Comparison of ENCODE assay signal across 23 cellular contexts in the genomic region with DNA sequence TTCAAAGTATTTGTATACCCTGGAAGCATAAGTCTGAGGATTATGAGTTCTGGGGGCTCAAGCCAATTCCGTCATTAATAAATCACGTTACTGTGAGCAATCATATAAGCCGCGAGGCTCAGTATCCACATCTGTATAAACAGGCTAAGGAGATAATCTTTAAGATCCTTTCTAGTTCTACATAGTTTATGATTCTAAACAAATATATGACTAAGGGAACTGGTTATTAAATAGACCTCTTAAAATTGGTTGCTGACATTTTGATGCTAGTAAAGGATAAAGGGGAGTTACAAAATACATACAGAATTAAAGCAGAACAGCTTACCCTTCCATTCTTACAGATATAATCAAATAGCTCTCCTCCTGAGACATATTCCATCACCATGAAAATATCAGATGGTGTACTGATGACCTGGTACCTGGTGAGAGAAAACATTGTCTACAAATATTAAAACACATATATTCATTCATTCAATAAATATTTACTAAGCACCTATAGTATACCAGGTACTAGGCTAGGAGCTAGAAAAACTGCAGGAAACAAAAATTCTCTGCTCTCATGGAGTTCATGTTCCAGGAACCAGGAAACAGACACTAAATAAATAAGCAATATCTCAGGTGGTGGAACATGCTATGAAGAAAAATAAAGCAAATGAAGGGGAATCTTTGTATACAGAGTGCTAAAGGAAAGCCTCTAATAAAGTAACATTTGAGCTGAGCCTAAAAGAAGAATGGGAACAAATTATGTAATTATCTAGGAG. TPM values are rescaled to one million over a fixed set of nuclear protein-coding genes. Genes with fewer than 3 reads are reported as not detected.
DNase-seq lines count a peak whose midpoint lies in the region; ATAC-seq, FAIRE-seq and TF ChIP-seq lines count a peak whose summit lies in the region.
"Had no signal": no experiment of that assay in that cellular context is flagged by ENCODE, and none has a peak within 500 bp of the region (broad histone marks: within the 10 kb centered on the region; RNA-seq: fewer than 3 reads in every experiment).

No MANE protein-coding gene starts in this region.

- H3K9ac ChIP-seq in HepG2 (ENCODE audit: insufficient read depth, low read depth, low read length) = no peak overlapping the region

- H3K36me3 Mint-ChIP-seq in natural killer cell = peaks cover 15% of the 10 kb centered on the region
- H3K36me3 Mint-ChIP-seq in natural killer cell treated with Interleukin-12 subunit alpha and Interleukin-12 subunit beta and Interleukin-15 and Interleukin-18, amount 100 ng/mL, for 72 hours = peaks cover 22% of the 10 kb centered on the region
- H3K36me3 Mint-ChIP-seq in activated T-helper 2 cell treated with anti-CD3 and anti-CD28 coated beads, Interferon-gamma antibody, Interleukin-2, Interleukin-4, amounts not matched to agents 10 μg/mL and 5 μg/mL and 100 μg/mL, durations not matched to agents 14 hours and 24 hours and 36 hours (ENCODE audit: low read depth) = peaks cover 46% of the 10 kb centered on the region

- peak overlapping the region; percentile 19 to 27 for H3K27ac Mint-ChIP-seq in natural killer cell
- peak overlapping the region in 1 of 2 donors; percentile 4 for H3K27ac Mint-ChIP-seq in natural killer cell treated with Interleukin-12 subunit alpha and Interleukin-12 subunit beta and Interleukin-15 and Interleukin-18, amount 100 ng/mL, for 72 hours
- H3K27ac Mint-ChIP-seq in activated T-helper 2 cell treated with anti-CD3 and anti-CD28 coated beads, Interferon-gamma antibody, Interleukin-2, Interleukin-4, amounts not matched to agents 10 μg/mL and 5 μg/mL and 100 μg/mL, durations not matched to agents 14 hours and 24 hours and 36 hours = peak overlapping the region; percentile 51
- H3K27ac Mint-ChIP-seq: WTC11 had no signal

- H3K4me1 ChIP-seq in mucosa of descending colon (ENCODE audit: low read depth) = peaks cover 16% of the 10 kb centered on the region
- H3K4me1 ChIP-seq in HepG2 (ENCODE audit: insufficient read depth, low read length) = peaks cover 23% of the 10 kb centered on the region

- BruUV-seq in HepG2 (replicated peaks; lab: Mats Ljungman, UMichigan) = no TSS peak

- no peak for TF ChIP-seq EP300 in HepG2 (IDR thresholded peaks at IDR 0.05; ENCODE audit: low read depth in 2 of 2, low read length in 2 of 2)
- no peak for TF ChIP-seq EP300 in HepG2 (CRISPR knock-in tag; IDR thresholded peaks at IDR 0.05; ENCODE audit: borderline replicate concordance)

- H3K4me2 ChIP-seq in HepG2 (ENCODE audit: low read depth, low read length) = no peak overlapping the region

- POLR2A ChIA-PET in HepG2 (lab: Yijun Ruan, JAX) = interaction anchor here (1.4 to 1.8 kb wide), 2 partner anchors 23 to 60 kb away, joined by 7 read pairs; a partner anchor contains a TSS

- H3K4me1 Mint-ChIP-seq in natural killer cell = peaks cover 25 to 26% of the 10 kb centered on the region in 2 donors
- peaks cover 13 to 22% of the 10 kb centered on the region in 2 donors for H3K4me1 Mint-ChIP-seq in natural killer cell treated with Interleukin-12 subunit alpha and Interleukin-12 subunit beta and Interleukin-15 and Interleukin-18, amount 100 ng/mL, for 72 hours (ENCODE audit: low read depth in 2 of 2)
- H3K4me1 Mint-ChIP-seq in activated T-helper 2 cell treated with anti-CD3 and anti-CD28 coated beads, Interferon-gamma antibody, Interleukin-2, Interleukin-4, amounts not matched to agents 10 μg/mL and 5 μg/mL and 100 μg/mL, durations not matched to agents 14 hours and 24 hours and 36 hours (ENCODE audit: low read depth) = peaks cover 14% of the 10 kb centered on the region
- H3K4me1 Mint-ChIP-seq: WTC11 had no signal

- H3K4me3 Mint-ChIP-seq in natural killer cell = no peak overlapping the region
- H3K4me3 Mint-ChIP-seq in natural killer cell treated with Interleukin-12 subunit alpha and Interleukin-12 subunit beta and Interleukin-15 and Interleukin-18, amount 100 ng/mL, for 72 hours = no peak overlapping the region
- no peak overlapping the region for H3K4me3 Mint-ChIP-seq in activated T-helper 2 cell treated with anti-CD3 and anti-CD28 coated beads, Interferon-gamma antibody, Interleukin-2, Interleukin-4, amounts not matched to agents 10 μg/mL and 5 μg/mL and 100 μg/mL, durations not matched to agents 14 hours and 24 hours and 36 hours (ENCODE audit: low read depth)
- H3K4me3 Mint-ChIP-seq: activated CD4-positive, alpha-beta memory T cell treated with anti-CD3 and anti-CD28 coated beads, Interleukin-2, amount 10 ng/mL, durations not matched to agents 7 days and 5 days; activated naive CD8-positive, alpha-beta T cell treated with anti-CD3 and anti-CD28 coated beads, Interleukin-2, amount 10 ng/mL, durations not matched to agents 7 days and 5 days; activated T-cell treated with anti-CD3 and anti-CD28 coated beads, Interleukin-2, amount 50 U/mL, for 4 hours; CD14-positive monocyte; immature natural killer cell; T-helper 2 cell treated with Interferon-gamma antibody and Interleukin-4, amounts not matched to agents 5 μg/mL and 100 μg/mL, for 36 hours; WTC11 had no signal

- H3K4me3 ChIP-seq in mucosa of descending colon = no peak overlapping the region
- no peak overlapping the region for H3K4me3 ChIP-seq in HepG2 (replicated peaks in 1 of 3; ENCODE audit: insufficient read depth in 1 of 3, low read depth in 2 of 3, low read length in 3 of 3)
- H3K4me3 ChIP-seq: body of pancreas, GM12878, heart right ventricle had no signal

- CTCF ChIA-PET in HepG2 (lab: Yijun Ruan, JAX; ENCODE audit: low intra/inter-chr PET ratio, low total read pairs) = no interaction called here

- no peaks in the 10 kb centered on the region for H3K27me3 ChIP-seq in HepG2 (ENCODE audit: control insufficient read depth in 1 of 2, insufficient read depth in 2 of 2, low read length in 2 of 2)
- H3K27me3 ChIP-seq: body of pancreas, heart right ventricle had no signal

- H3K27me3 Mint-ChIP-seq in natural killer cell (ENCODE audit: low read depth in 2 of 2) = no peaks in the 10 kb centered on the region
- H3K27me3 Mint-ChIP-seq in natural killer cell treated with Interleukin-12 subunit alpha and Interleukin-12 subunit beta and Interleukin-15 and Interleukin-18, amount 100 ng/mL, for 72 hours = no peaks in the 10 kb centered on the region
- no peaks in the 10 kb centered on the region for H3K27me3 Mint-ChIP-seq in activated T-helper 2 cell treated with anti-CD3 and anti-CD28 coated beads, Interferon-gamma antibody, Interleukin-2, Interleukin-4, amounts not matched to agents 10 μg/mL and 5 μg/mL and 100 μg/mL, durations not matched to agents 14 hours and 24 hours and 36 hours (ENCODE audit: low read depth)
- H3K27me3 Mint-ChIP-seq: activated CD4-positive, alpha-beta memory T cell treated with anti-CD3 and anti-CD28 coated beads, Interleukin-2, amount 10 ng/mL, durations not matched to agents 7 days and 5 days; activated naive CD8-positive, alpha-beta T cell treated with anti-CD3 and anti-CD28 coated beads, Interleukin-2, amount 10 ng/mL, durations not matched to agents 7 days and 5 days had no signal

- peaks cover 31% of the 10 kb centered on the region for H3K79me2 ChIP-seq in HepG2 (ENCODE audit: insufficient read depth, low read length)

- ATAC-seq in natural killer cell = no peak
- no peak for ATAC-seq in natural killer cell treated with Interleukin-12 subunit alpha and Interleukin-12 subunit beta and Interleukin-15 and Interleukin-18, amount 100 ng/mL, for 72 hours
- ATAC-seq in mucosa of descending colon = peak; percentile 73
- no peak for ATAC-seq in HG03354 (IDR thresholded peaks at IDR 0.05; ENCODE audit: poor library complexity, severe bottlenecking, unreplicated experiment)
- ATAC-seq in HepG2 = no peak
- ATAC-seq: activated T-cell treated with anti-CD3 and anti-CD28 coated beads, Interleukin-2, amount 50 U/mL, for 4 hours; body of pancreas; heart right ventricle; right cardiac atrium; WTC11 had no signal

- FAIRE-seq in HepG2 (lab: Jason Lieb, UNC) (no peak), frontal cortex (lab: Jason Lieb, UNC) (no peak)
- FAIRE-seq: colon, endometrium, GM12878 had no signal

- H3K9me3 Mint-ChIP-seq in natural killer cell = no peaks in the 10 kb centered on the region
- no peaks in the 10 kb centered on the region for H3K9me3 Mint-ChIP-seq in natural killer cell treated with Interleukin-12 subunit alpha and Interleukin-12 subunit beta and Interleukin-15 and Interleukin-18, amount 100 ng/mL, for 72 hours
- H3K9me3 Mint-ChIP-seq in activated T-helper 2 cell treated with anti-CD3 and anti-CD28 coated beads, Interferon-gamma antibody, Interleukin-2, Interleukin-4, amounts not matched to agents 10 μg/mL and 5 μg/mL and 100 μg/mL, durations not matched to agents 14 hours and 24 hours and 36 hours = no peaks in the 10 kb centered on the region
- H3K9me3 Mint-ChIP-seq: activated CD4-positive, alpha-beta memory T cell treated with anti-CD3 and anti-CD28 coated beads, Interleukin-2, amount 10 ng/mL, durations not matched to agents 7 days and 5 days; activated naive CD8-positive, alpha-beta T cell treated with anti-CD3 and anti-CD28 coated beads, Interleukin-2, amount 10 ng/mL, durations not matched to agents 7 days and 5 days; activated T-cell treated with anti-CD3 and anti-CD28 coated beads, Interleukin-2, amount 50 U/mL, for 4 hours; CD14-positive monocyte; immature natural killer cell; T-helper 2 cell treated with Interferon-gamma antibody and Interleukin-4, amounts not matched to agents 5 μg/mL and 100 μg/mL, for 36 hours; WTC11 had no signal

- TF ChIP-seq POLR2A in HepG2 (IDR thresholded peaks at IDR 0.05; ENCODE audit: insufficient read depth in 1 of 2, low read depth in 2 of 2, low read length in 2 of 2) = no peak

- H3K9me3 ChIP-seq in mucosa of descending colon (no peaks in the 10 kb centered on the region), HepG2 (ENCODE audit: low read length) (no peaks in the 10 kb centered on the region)
- H3K9me3 ChIP-seq: body of pancreas, heart right ventricle had no signal

- H3K36me3 ChIP-seq in mucosa of descending colon (ENCODE audit: low read depth) = no peaks in the 10 kb centered on the region
- H3K36me3 ChIP-seq in HepG2 (replicated peaks in 1 of 2; ENCODE audit: control insufficient read depth in 1 of 2, insufficient read depth in 2 of 2, low read length in 2 of 2) = peaks cover 11 to 40% of the 10 kb centered on the region in 2 experiments

- no peak for TF ChIP-seq RAD21 in HepG2 (CRISPR knock-in tag; IDR thresholded peaks at IDR 0.05)

- no peak overlapping the region for H2AFZ ChIP-seq in HepG2 (ENCODE audit: low read length)

- in situ Hi-C loops in HepG2 (cut with HindIII; ENCODE audit: extremely low pct_ligation_motif_present, low pct_unique_long_range_greater_than_20kb) = no loop called here

- 93% methylated on average over 4 of the region's 4 CpGs for WGBS in HepG2 (ENCODE audit: low lambda C conversion rate)

- DNase-seq in natural killer cell = no peak
- no peak for DNase-seq in natural killer cell treated with Interleukin-12 subunit alpha and Interleukin-12 subunit beta and Interleukin-15 and Interleukin-18, amount 100 ng/mL, for 72 hours (ENCODE audit: low spot score)
- no peak for DNase-seq in activated T-helper 2 cell treated with anti-CD3 and anti-CD28 coated beads, Interferon-gamma antibody, Interleukin-2, Interleukin-4, amounts not matched to agents 10 μg/mL and 5 μg/mL and 100 μg/mL, durations not matched to agents 14 hours and 24 hours and 36 hours (ENCODE audit: low spot score)
- no peak for DNase-seq in mucosa of descending colon
- no peak for DNase-seq in nucleus accumbens (lab: John Stamatoyannopoulos, UW)
- DNase-seq in HepG2 (ENCODE audit: low spot score) = no peak
- DNase-seq in frontal cortex (ENCODE audit: low spot score in 2 of 2) = no peak
- DNase-seq: activated CD4-positive, alpha-beta memory T cell treated with anti-CD3 and anti-CD28 coated beads, Interleukin-2, amount 10 ng/mL, durations not matched to agents 7 days and 5 days; activated naive CD8-positive, alpha-beta T cell treated with anti-CD3 and anti-CD28 coated beads, Interleukin-2, amount 10 ng/mL, durations not matched to agents 7 days and 5 days; activated T-cell treated with anti-CD3 and anti-CD28 coated beads, Interleukin-2, amount 50 U/mL, for 4 hours; body of pancreas; heart right ventricle; immature natural killer cell; MM.1S; NCI-H146; right cardiac atrium had no signal

- peaks cover 3% of the 10 kb centered on the region; the same call in 1 of the 2 replicates for H4K20me1 ChIP-seq in HepG2 (ENCODE audit: insufficient read depth, low read length)

- H3K27ac ChIP-seq in HepG2 (ENCODE audit: extremely low read length, insufficient read depth, low read length) = no peak overlapping the region
- H3K27ac ChIP-seq: heart right ventricle had no signal

- TF ChIP-seq CTCF in natural killer cell (IDR thresholded peaks at IDR 0.05) (no peak), mucosa of descending colon (IDR thresholded peaks at IDR 0.05) (no peak), HepG2 (CRISPR knock-in tag; IDR thresholded peaks at IDR 0.05) (no peak)

- intact Hi-C loops in natural killer cell (cut with micrococcal nuclease) (no loop called here), mucosa of descending colon (cut with DNase I, micrococcal nuclease) (no loop called here), HepG2 (cut with micrococcal nuclease; ENCODE audit: unreplicated experiment) (no loop called here)
- intact Hi-C loops in activated T-helper 2 cell treated with anti-CD3 and anti-CD28 coated beads, Interferon-gamma antibody, Interleukin-2, Interleukin-4, amounts not matched to agents 10 μg/mL and 5 μg/mL and 100 μg/mL, durations not matched to agents 14 hours and 24 hours and 36 hours (cut with micrococcal nuclease) = no loop called here

RNA-seq across cellular contexts. Expression of a gene that starts 19.5 kb away (rescaled TPM):
- total RNA-seq in natural killer cell (10 to 100 TPM in 2 of 3 donors, 1 to 10 TPM in 1; 7.3 to 11.4 (median 10.0) TPM), mucosa of descending colon (10 to 100 TPM; 15.1 to 22.6 (median 17.2) TPM), HepG2 (2016; rRNA removed; fragmentation: Illumina TruSeq; extraction: Trizol) (20.0 and 37.9 TPM in 2 replicates), frontal cortex (64.4 TPM)
- 10 to 100 TPM; 13.5 to 16.9 TPM for total RNA-seq in natural killer cell treated with Interleukin-12 subunit alpha and Interleukin-12 subunit beta and Interleukin-15 and Interleukin-18, amount 100 ng/mL, for 72 hours
- 29.0 and 29.3 TPM in 2 replicates for total RNA-seq in activated T-helper 2 cell treated with anti-CD3 and anti-CD28 coated beads, Interferon-gamma antibody, Interleukin-2, Interleukin-4, amounts not matched to agents 10 μg/mL and 5 μg/mL and 100 μg/mL, durations not matched to agents 14 hours and 24 hours and 36 hours
- 1.3 and 1.7 TPM in 2 replicates for total RNA-seq in HepG2 (2016; cell fraction: cytosol; rRNA removed; fragmentation: Illumina TruSeq; extraction: Trizol; ENCODE audit: low read depth)
- 18.6 and 39.1 TPM in 2 replicates for total RNA-seq in HepG2 (2016; cell fraction: insoluble cytoplasmic fraction; rRNA removed; fragmentation: Illumina TruSeq; extraction: Trizol)
- total RNA-seq in HepG2 (2016; cell fraction: membrane; rRNA removed; fragmentation: Illumina TruSeq; extraction: Trizol) = 4.6 and 4.8 TPM in 2 replicates
- 9.9 and 10.9 TPM in 2 replicates for total RNA-seq in HepG2 (2016; cell fraction: nucleus; rRNA removed; fragmentation: Illumina TruSeq; extraction: Trizol)
- polyA plus RNA-seq in HepG2 (2011; rRNA removed) = 3.8 and 4.5 TPM in 2 replicates
- 1.4 and 2.4 TPM in 2 replicates for polyA plus RNA-seq in HepG2 (2011; cell fraction: cytosol; rRNA removed)
- 1.2 and 2.1 TPM in 2 replicates for polyA plus RNA-seq in HepG2 (2011; cell fraction: nucleus; rRNA removed)
- polyA plus RNA-seq in HepG2 (2012) = 9.7 and 10.0 TPM in 2 replicates
- 0.32 and 0.58 TPM in 2 replicates for polyA plus RNA-seq in HepG2 (2016; cell fraction: cytosol; fragmentation: Illumina TruSeq; extraction: Trizol; ENCODE audit: low read depth)
- 21.9 and 22.3 TPM in 2 replicates for polyA plus RNA-seq in HepG2 (2016; cell fraction: insoluble cytoplasmic fraction; fragmentation: Illumina TruSeq; extraction: Trizol; ENCODE audit: low read depth)
- polyA plus RNA-seq in HepG2 (2016; cell fraction: membrane; fragmentation: Illumina TruSeq; extraction: Trizol; ENCODE audit: low read depth) = 1.8 and 2.1 TPM in 2 replicates
- 8.5 and 9.4 TPM in 2 replicates for polyA plus RNA-seq in HepG2 (2016; cell fraction: nucleus; fragmentation: Illumina TruSeq; extraction: Trizol; ENCODE audit: insufficient read depth, low read depth)
- polyA minus RNA-seq in HepG2 (2011; rRNA and poly(A)+ RNA removed; ENCODE audit: low replicate concordance) = 1.7 and 4.1 TPM in 2 replicates
- polyA minus RNA-seq in HepG2 (2011; cell fraction: cytosol; rRNA and poly(A)+ RNA removed) = 7.9 and 11.0 TPM in 2 replicates
- 12.5 and 17.9 TPM in 2 replicates for polyA minus RNA-seq in HepG2 (2011; cell fraction: nucleus; rRNA and poly(A)+ RNA removed)

RNA-seq across cellular contexts. Expression of a gene that starts 22.9 kb away (rescaled TPM):
- total RNA-seq in natural killer cell (100 to 1,000 TPM; 120 to 165 (median 122) TPM), mucosa of descending colon (100 to 1,000 TPM in 1 of 3 donors, 10 to 100 TPM in 2; 89.7 to 111 (median 97.9) TPM), HepG2 (2016; rRNA removed; fragmentation: Illumina TruSeq; extraction: Trizol) (58.0 and 78.7 TPM in 2 replicates), frontal cortex (61.1 TPM)
- 10 to 100 TPM; 92.3 to 94.9 TPM for total RNA-seq in natural killer cell treated with Interleukin-12 subunit alpha and Interleukin-12 subunit beta and Interleukin-15 and Interleukin-18, amount 100 ng/mL, for 72 hours
- total RNA-seq in activated T-helper 2 cell treated with anti-CD3 and anti-CD28 coated beads, Interferon-gamma antibody, Interleukin-2, Interleukin-4, amounts not matched to agents 10 μg/mL and 5 μg/mL and 100 μg/mL, durations not matched to agents 14 hours and 24 hours and 36 hours = 61.2 and 61.7 TPM in 2 replicates
- total RNA-seq in HepG2 (2016; cell fraction: cytosol; rRNA removed; fragmentation: Illumina TruSeq; extraction: Trizol; ENCODE audit: low read depth) = 31.0 and 34.0 TPM in 2 replicates
- 56.3 and 76.7 TPM in 2 replicates for total RNA-seq in HepG2 (2016; cell fraction: insoluble cytoplasmic fraction; rRNA removed; fragmentation: Illumina TruSeq; extraction: Trizol)
- total RNA-seq in HepG2 (2016; cell fraction: membrane; rRNA removed; fragmentation: Illumina TruSeq; extraction: Trizol) = 28.2 and 36.2 TPM in 2 replicates
- 48.6 and 60.5 TPM in 2 replicates for total RNA-seq in HepG2 (2016; cell fraction: nucleus; rRNA removed; fragmentation: Illumina TruSeq; extraction: Trizol)
- 29.0 and 36.6 TPM in 2 replicates for polyA plus RNA-seq in HepG2 (2011; rRNA removed)
- 10.5 and 18.5 TPM in 2 replicates for polyA plus RNA-seq in HepG2 (2011; cell fraction: cytosol; rRNA removed)
- polyA plus RNA-seq in HepG2 (2011; cell fraction: nucleus; rRNA removed) = 38.2 and 50.6 TPM in 2 replicates
- 39.5 and 51.9 TPM in 2 replicates for polyA plus RNA-seq in HepG2 (2012)
- polyA plus RNA-seq in HepG2 (2016; cell fraction: cytosol; fragmentation: Illumina TruSeq; extraction: Trizol; ENCODE audit: low read depth) = 1.4 and 1.5 TPM in 2 replicates
- polyA plus RNA-seq in HepG2 (2016; cell fraction: insoluble cytoplasmic fraction; fragmentation: Illumina TruSeq; extraction: Trizol; ENCODE audit: low read depth) = 32.4 and 34.1 TPM in 2 replicates
- 3.2 and 4.1 TPM in 2 replicates for polyA plus RNA-seq in HepG2 (2016; cell fraction: membrane; fragmentation: Illumina TruSeq; extraction: Trizol; ENCODE audit: low read depth)
- 61.0 and 74.0 TPM in 2 replicates for polyA plus RNA-seq in HepG2 (2016; cell fraction: nucleus; fragmentation: Illumina TruSeq; extraction: Trizol; ENCODE audit: insufficient read depth, low read depth)
- polyA minus RNA-seq in HepG2 (2011; rRNA and poly(A)+ RNA removed; ENCODE audit: low replicate concordance) = 12.8 and 19.6 TPM in 2 replicates
- polyA minus RNA-seq in HepG2 (2011; cell fraction: cytosol; rRNA and poly(A)+ RNA removed) = 42.8 and 49.6 TPM in 2 replicates
- polyA minus RNA-seq in HepG2 (2011; cell fraction: nucleus; rRNA and poly(A)+ RNA removed) = 88.8 and 97.3 TPM in 2 replicates

RNA-seq across cellular contexts. Expression of a gene that starts 59.8 kb away (rescaled TPM):
- total RNA-seq in natural killer cell (1,000 to 10,000 TPM in 2 of 3 donors, 100 to 1,000 TPM in 1; 961 to 1,288 (median 1,179) TPM), mucosa of descending colon (100 to 1,000 TPM; 785 to 853 (median 837) TPM), HepG2 (2016; rRNA removed; fragmentation: Illumina TruSeq; extraction: Trizol) (1,981 and 2,192 TPM in 2 replicates), frontal cortex (1,378 TPM)
- 1,000 to 10,000 TPM in 1 of 2 donors, 100 to 1,000 TPM in 1; 886 to 1,034 TPM for total RNA-seq in natural killer cell treated with Interleukin-12 subunit alpha and Interleukin-12 subunit beta and Interleukin-15 and Interleukin-18, amount 100 ng/mL, for 72 hours
- 1,583 and 1,632 TPM in 2 replicates for total RNA-seq in activated T-helper 2 cell treated with anti-CD3 and anti-CD28 coated beads, Interferon-gamma antibody, Interleukin-2, Interleukin-4, amounts not matched to agents 10 μg/mL and 5 μg/mL and 100 μg/mL, durations not matched to agents 14 hours and 24 hours and 36 hours
- 3,324 and 3,542 TPM in 2 replicates for total RNA-seq in HepG2 (2016; cell fraction: cytosol; rRNA removed; fragmentation: Illumina TruSeq; extraction: Trizol; ENCODE audit: low read depth)
- 1,946 and 2,347 TPM in 2 replicates for total RNA-seq in HepG2 (2016; cell fraction: insoluble cytoplasmic fraction; rRNA removed; fragmentation: Illumina TruSeq; extraction: Trizol)
- total RNA-seq in HepG2 (2016; cell fraction: membrane; rRNA removed; fragmentation: Illumina TruSeq; extraction: Trizol) = 4,900 and 5,247 TPM in 2 replicates
- 696 and 786 TPM in 2 replicates for total RNA-seq in HepG2 (2016; cell fraction: nucleus; rRNA removed; fragmentation: Illumina TruSeq; extraction: Trizol)
- polyA plus RNA-seq in HepG2 (2011; rRNA removed) = 3,367 and 3,734 TPM in 2 replicates
- polyA plus RNA-seq in HepG2 (2011; cell fraction: cytosol; rRNA removed) = 216 and 299 TPM in 2 replicates
- polyA plus RNA-seq in HepG2 (2011; cell fraction: nucleus; rRNA removed) = 168 and 341 TPM in 2 replicates
- 2,075 and 2,920 TPM in 2 replicates for polyA plus RNA-seq in HepG2 (2012)
- polyA plus RNA-seq in HepG2 (2016; cell fraction: cytosol; fragmentation: Illumina TruSeq; extraction: Trizol; ENCODE audit: low read depth) = 4,668 and 5,281 TPM in 2 replicates
- polyA plus RNA-seq in HepG2 (2016; cell fraction: insoluble cytoplasmic fraction; fragmentation: Illumina TruSeq; extraction: Trizol; ENCODE audit: low read depth) = 2,672 and 2,701 TPM in 2 replicates
- 6,074 and 6,302 TPM in 2 replicates for polyA plus RNA-seq in HepG2 (2016; cell fraction: membrane; fragmentation: Illumina TruSeq; extraction: Trizol; ENCODE audit: low read depth)
- polyA plus RNA-seq in HepG2 (2016; cell fraction: nucleus; fragmentation: Illumina TruSeq; extraction: Trizol; ENCODE audit: insufficient read depth, low read depth) = 1,552 and 1,570 TPM in 2 replicates
- 352 and 1,422 TPM in 2 replicates for polyA minus RNA-seq in HepG2 (2011; rRNA and poly(A)+ RNA removed; ENCODE audit: low replicate concordance)
- polyA minus RNA-seq in HepG2 (2011; cell fraction: cytosol; rRNA and poly(A)+ RNA removed) = 513 and 618 TPM in 2 replicates
- 284 and 353 TPM in 2 replicates for polyA minus RNA-seq in HepG2 (2011; cell fraction: nucleus; rRNA and poly(A)+ RNA removed)
